Comparison of ENCODE assay signal across 8 cellular contexts in the genomic region with DNA sequence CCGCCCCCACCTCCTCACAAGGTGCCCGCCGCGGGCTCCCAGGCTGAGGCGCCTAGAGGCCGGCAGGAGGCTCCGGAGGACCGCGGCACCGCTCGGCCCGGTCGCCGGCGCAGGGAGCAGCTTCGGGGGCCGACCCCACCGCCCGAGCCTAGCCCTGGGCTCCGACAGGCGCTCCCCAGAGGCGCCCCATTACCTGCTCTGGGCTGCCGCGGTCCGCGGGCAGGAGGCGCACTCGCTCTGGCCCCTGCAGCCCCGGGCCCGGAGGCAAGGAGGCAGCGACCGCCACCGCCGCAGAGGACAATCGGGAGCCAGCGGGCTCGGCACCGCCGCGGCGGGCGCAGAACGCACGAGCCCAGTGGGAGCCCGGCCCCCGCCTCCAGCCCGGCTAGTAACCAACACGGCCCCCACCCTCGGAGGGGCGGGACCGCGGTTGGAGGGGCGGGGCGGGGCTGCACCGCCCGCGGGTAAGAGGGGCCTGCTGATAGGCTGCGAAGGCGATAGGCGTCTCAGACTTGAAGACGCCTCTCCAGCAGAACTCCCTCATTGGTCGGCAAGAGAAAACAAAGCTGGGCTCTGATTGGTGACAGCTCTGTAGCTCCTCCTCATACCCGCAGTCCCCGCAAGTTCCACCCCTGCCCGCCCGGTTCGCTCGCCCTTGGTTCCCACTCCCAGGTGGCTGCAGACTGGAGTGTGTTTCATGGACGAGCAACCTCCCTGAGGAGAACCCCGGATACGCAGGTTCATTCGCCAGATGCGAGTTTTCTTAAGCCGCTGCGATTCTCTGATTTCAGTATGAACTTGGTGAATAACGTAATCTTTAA. TPM values are rescaled to one million over a fixed set of nuclear protein-coding genes. Genes with fewer than 3 reads are reported as not detected.
A peak's percentile ranks its signal among the peaks of the same experiment; 100 is the strongest.
DNase-seq lines count a peak whose midpoint lies in the region; ATAC-seq and TF ChIP-seq lines count a peak whose summit lies in the region.

A gene (minus strand): TSS at position 397 of the 821 bp plus-strand sequence. CDS start 64,460 bp downstream, outside the sequence.

- H3K27me3 Mint-ChIP-seq in activated naive CD4-positive, alpha-beta T cell treated with anti-CD3 and anti-CD28 coated beads, Interleukin-2, amount 10 ng/mL, durations not matched to agents 7 days and 5 days = peaks cover 32% of the 10 kb centered on the region

- TF ChIP-seq CTCF in NB4 (IDR thresholded peaks at IDR 0.05; ENCODE audit: low read depth, low read length) (no peak), gastroesophageal sphincter (IDR thresholded peaks at IDR 0.05) (peak; percentile 52 to 85 (median 68))

- H3K9me3 Mint-ChIP-seq in activated naive CD4-positive, alpha-beta T cell treated with anti-CD3 and anti-CD28 coated beads, Interleukin-2, amount 10 ng/mL, durations not matched to agents 7 days and 5 days = no peaks in the 10 kb centered on the region

- TF ChIP-seq POLR2A in NB4 (IDR thresholded peaks at IDR 0.05; ENCODE audit: extremely low read depth, insufficient read length) (no peak), gastroesophageal sphincter (IDR thresholded peaks at IDR 0.05) (peak; percentile 38 to 42)

- H3K9ac ChIP-seq in stomach smooth muscle (ENCODE audit: low read length in 2 of 2) = peak within 1 kb of the TSS; percentile 76

- H3K27me3 ChIP-seq in gastroesophageal sphincter = no peaks in the 10 kb centered on the region
- H3K27me3 ChIP-seq in neuron (ENCODE audit: insufficient read depth, low read length) = peaks cover 14% of the 10 kb centered on the region
- H3K27me3 ChIP-seq in stomach smooth muscle (ENCODE audit: control insufficient read depth in 1 of 2, insufficient read depth in 2 of 2, low read length in 2 of 2) = no peaks in the 10 kb centered on the region

- H3K4me3 ChIP-seq in NB4 (ENCODE audit: low read depth, low read length) = peak within 1 kb of the TSS; percentile 56
- peak within 1 kb of the TSS; percentile 70 to 82 for H3K4me3 ChIP-seq in gastroesophageal sphincter
- H3K4me3 ChIP-seq in neuron (ENCODE audit: low read length) = peak within 1 kb of the TSS; percentile 67
- peak within 1 kb of the TSS; percentile 82 to 94 for H3K4me3 ChIP-seq in stomach smooth muscle (ENCODE audit: low read length in 2 of 2)

- H3K4me1 Mint-ChIP-seq in activated naive CD4-positive, alpha-beta T cell treated with anti-CD3 and anti-CD28 coated beads, Interleukin-2, amount 10 ng/mL, durations not matched to agents 7 days and 5 days = peaks cover 54% of the 10 kb centered on the region

- H3K4me1 ChIP-seq in gastroesophageal sphincter = peaks cover 0 to 58% (median 0%) of the 10 kb centered on the region in 3 donors
- peaks cover 10% of the 10 kb centered on the region for H3K4me1 ChIP-seq in neuron (ENCODE audit: insufficient read depth, low read length)
- no peaks in the 10 kb centered on the region for H3K4me1 ChIP-seq in stomach smooth muscle (ENCODE audit: control insufficient read depth, insufficient read depth, low read length)

- H2AFZ ChIP-seq in neuron (ENCODE audit: low read depth, low read length) = peak within 1 kb of the TSS; percentile 86

- H3K4me3 Mint-ChIP-seq in activated naive CD4-positive, alpha-beta T cell treated with anti-CD3 and anti-CD28 coated beads, Interleukin-2, amount 10 ng/mL, durations not matched to agents 7 days and 5 days = peak within 1 kb of the TSS; percentile 83

- peak; percentile 88 for DNase-seq in GM04503 (ENCODE audit: low read depth)
- DNase-seq in NB4 (ENCODE audit: low read depth) = peak; percentile 93
- DNase-seq in SK-N-DZ (ENCODE audit: low spot score) = peak; percentile 95
- peak; percentile 96 for DNase-seq in activated naive CD4-positive, alpha-beta T cell treated with anti-CD3 and anti-CD28 coated beads, Interleukin-2, amount 10 ng/mL, durations not matched to agents 7 days and 5 days

- H3K36me3 Mint-ChIP-seq in activated naive CD4-positive, alpha-beta T cell treated with anti-CD3 and anti-CD28 coated beads, Interleukin-2, amount 10 ng/mL, durations not matched to agents 7 days and 5 days = no peaks in the 10 kb centered on the region

- 0 to 3% methylated on average over 7 to 13 of the region's 76 CpGs for WGBS in gastroesophageal sphincter (ENCODE audit: low coverage in 1 of 2), 2 donors

- no peak for TF ChIP-seq EP300 in gastroesophageal sphincter (IDR thresholded peaks at IDR 0.05)

- H3K36me3 ChIP-seq in gastroesophageal sphincter = no peaks in the 10 kb centered on the region
- H3K36me3 ChIP-seq in neuron (ENCODE audit: insufficient read depth, low read length) = no peaks in the 10 kb centered on the region
- no peaks in the 10 kb centered on the region for H3K36me3 ChIP-seq in stomach smooth muscle (ENCODE audit: control insufficient read depth in 2 of 2, insufficient read depth in 2 of 2, low read length in 2 of 2)

- ATAC-seq in HG02588 (IDR thresholded peaks at IDR 0.05; ENCODE audit: unreplicated experiment) (peak; percentile 99), gastroesophageal sphincter (peak; percentile 99)

- H3K27ac ChIP-seq in gastroesophageal sphincter = peak within 1 kb of the TSS; percentile 73 to 94 (median 94)
- H3K27ac ChIP-seq in stomach smooth muscle (ENCODE audit: low read length) = peak within 1 kb of the TSS; percentile 69

- H3K9me3 ChIP-seq in gastroesophageal sphincter = no peaks in the 10 kb centered on the region
- H3K9me3 ChIP-seq in neuron (ENCODE audit: low read length) = no peaks in the 10 kb centered on the region
- no peaks in the 10 kb centered on the region for H3K9me3 ChIP-seq in stomach smooth muscle (ENCODE audit: control insufficient read depth in 2 of 2, low read length in 2 of 2)

- CTCF ChIA-PET in activated naive CD4-positive, alpha-beta T cell treated with anti-CD3 and anti-CD28 coated beads, Interleukin-2, amount 10 ng/mL, durations not matched to agents 7 days and 5 days (lab: Charles Lee) = interaction anchor here (0.6 to 11.3 kb wide), 16 partner anchors 10 to 91 kb away, joined by 3 to 136 read pairs (median 4); no protein-coding TSS in a partner anchor

- peak within 1 kb of the TSS; percentile 81 for H3K27ac Mint-ChIP-seq in activated naive CD4-positive, alpha-beta T cell treated with anti-CD3 and anti-CD28 coated beads, Interleukin-2, amount 10 ng/mL, durations not matched to agents 7 days and 5 days

RNA-seq across cellular contexts. Expression of the gene that starts here (rescaled TPM):
- polyA plus RNA-seq in SK-N-DZ (2014; cell fraction: cytosol; rRNA removed) = 0.10 and 0.63 TPM in 2 replicates
- polyA plus RNA-seq in SK-N-DZ (2014; cell fraction: nucleus; rRNA removed) = 0.21 TPM in 1 of 2 replicates, not detected in the other
- 10 to 100 TPM; 22.9 to 72.1 (median 51.5) TPM for total RNA-seq in gastroesophageal sphincter

Comparison
In these comparisons a context has a peak if more than half of its experiments do, and no peak if none do; other contexts are left out.
1. Peak in every context shown above with its lines: DNase-seq, ATAC-seq, H3K4me3 ChIP-seq and H3K27ac ChIP-seq.